ENCODE assay signal across 1 cellular context in the genomic region with DNA sequence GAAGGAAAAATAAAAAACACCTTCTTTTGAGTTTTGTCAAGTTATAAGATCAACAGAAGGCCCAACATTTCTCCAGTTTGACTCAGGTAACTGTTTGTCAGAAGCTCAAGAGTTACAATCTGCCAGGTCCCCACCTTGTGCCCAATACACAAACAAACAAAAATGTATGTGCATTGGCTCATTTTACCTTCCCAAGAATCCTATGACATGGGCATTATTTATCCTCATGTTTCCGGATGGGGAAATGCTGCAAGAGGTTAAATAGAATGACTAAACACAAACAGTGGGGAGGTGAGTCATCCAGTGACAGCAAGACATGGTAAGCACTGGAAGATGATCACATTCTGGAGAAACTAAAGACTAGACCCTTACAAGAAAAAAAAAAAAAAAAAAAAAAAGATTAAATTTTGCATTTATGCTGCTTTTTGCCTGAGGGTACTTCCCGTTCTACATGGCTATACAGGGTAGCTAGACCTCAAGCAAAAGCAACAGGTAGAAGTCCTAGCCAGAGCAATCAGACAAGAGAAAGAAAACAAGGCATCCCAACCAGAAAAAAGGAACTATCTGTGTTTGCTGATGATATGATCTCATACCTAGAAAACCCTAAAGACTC.
TF ChIP-seq lines count a peak whose summit lies in the region.

No MANE protein-coding gene starts in this region.

TF ChIP-seq in HEK293, 187 proteins besides CTCF, POLR2A, EP300 and RAD21 (continued from another document):
- TF ChIP-seq, protein P1, sequence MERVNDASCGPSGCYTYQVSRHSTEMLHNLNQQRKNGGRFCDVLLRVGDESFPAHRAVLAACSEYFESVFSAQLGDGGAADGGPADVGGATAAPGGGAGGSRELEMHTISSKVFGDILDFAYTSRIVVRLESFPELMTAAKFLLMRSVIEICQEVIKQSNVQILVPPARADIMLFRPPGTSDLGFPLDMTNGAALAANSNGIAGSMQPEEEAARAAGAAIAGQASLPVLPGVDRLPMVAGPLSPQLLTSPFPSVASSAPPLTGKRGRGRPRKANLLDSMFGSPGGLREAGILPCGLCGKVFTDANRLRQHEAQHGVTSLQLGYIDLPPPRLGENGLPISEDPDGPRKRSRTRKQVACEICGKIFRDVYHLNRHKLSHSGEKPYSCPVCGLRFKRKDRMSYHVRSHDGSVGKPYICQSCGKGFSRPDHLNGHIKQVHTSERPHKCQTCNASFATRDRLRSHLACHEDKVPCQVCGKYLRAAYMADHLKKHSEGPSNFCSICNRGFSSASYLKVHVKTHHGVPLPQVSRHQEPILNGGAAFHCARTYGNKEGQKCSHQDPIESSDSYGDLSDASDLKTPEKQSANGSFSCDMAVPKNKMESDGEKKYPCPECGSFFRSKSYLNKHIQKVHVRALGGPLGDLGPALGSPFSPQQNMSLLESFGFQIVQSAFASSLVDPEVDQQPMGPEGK (tag by site-specific recombination; IDR thresholded peaks at IDR 0.05): no peak
- TF ChIP-seq, protein P2, sequence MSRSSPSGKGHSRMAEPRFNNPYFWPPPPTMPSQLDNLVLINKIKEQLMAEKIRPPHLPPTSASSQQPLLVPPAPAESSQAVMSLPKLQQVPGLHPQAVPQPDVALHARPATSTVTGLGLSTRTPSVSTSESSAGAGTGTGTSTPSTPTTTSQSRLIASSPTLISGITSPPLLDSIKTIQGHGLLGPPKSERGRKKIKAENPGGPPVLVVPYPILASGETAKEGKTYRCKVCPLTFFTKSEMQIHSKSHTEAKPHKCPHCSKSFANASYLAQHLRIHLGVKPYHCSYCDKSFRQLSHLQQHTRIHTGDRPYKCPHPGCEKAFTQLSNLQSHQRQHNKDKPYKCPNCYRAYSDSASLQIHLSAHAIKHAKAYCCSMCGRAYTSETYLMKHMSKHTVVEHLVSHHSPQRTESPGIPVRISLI (tag by site-specific recombination; IDR thresholded peaks at IDR 0.05): peak; percentile 91
- TF ChIP-seq KLF8 (tag by site-specific recombination; IDR thresholded peaks at IDR 0.05) (no peak), ZNF366 (tag by site-specific recombination; conservative IDR thresholded peaks at IDR 0.05) (no peak), ZBTB20 (tag by site-specific recombination; IDR thresholded peaks at IDR 0.05) (no peak), ZNF571 (tag by site-specific recombination; IDR thresholded peaks at IDR 0.05) (no peak), ZNF514 (tag by site-specific recombination; IDR thresholded peaks at IDR 0.05) (no peak), ZSCAN16 (tag by site-specific recombination; IDR thresholded peaks at IDR 0.05) (no peak), SETDB1 (IDR thresholded peaks at IDR 0.05; ENCODE audit: insufficient read length, low read length) (peak; percentile 65), ZBTB21 (tag by site-specific recombination; IDR thresholded peaks at IDR 0.05) (0 out of 2 replicates have a peak, but pooled peaks have one; percentile 57), ZNF19 (tag by site-specific recombination; IDR thresholded peaks at IDR 0.05; ENCODE audit: low read depth) (no peak), ZNF214 (tag by site-specific recombination; IDR thresholded peaks at IDR 0.05; ENCODE audit: borderline replicate concordance) (no peak), MEIS1 (CRISPR knock-in tag; IDR thresholded peaks at IDR 0.05; ENCODE audit: borderline replicate concordance) (no peak), ZNF335 (tag by site-specific recombination; conservative IDR thresholded peaks at IDR 0.05) (peak; percentile 37), ZNF223 (tag by site-specific recombination; IDR thresholded peaks at IDR 0.05) (no peak), ZNF157 (tag by site-specific recombination; IDR thresholded peaks at IDR 0.05) (no peak), ZNF596 (tag by site-specific recombination; IDR thresholded peaks at IDR 0.05) (no peak), ZNF132 (tag by site-specific recombination; IDR thresholded peaks at IDR 0.05; ENCODE audit: borderline replicate concordance) (no peak), ZNF138 (tag by site-specific recombination; IDR thresholded peaks at IDR 0.05; ENCODE audit: borderline replicate concordance) (no peak), ZNF623 (tag by site-specific recombination; IDR thresholded peaks at IDR 0.05) (no peak), TCF7L2 (IDR thresholded peaks at IDR 0.05; ENCODE audit: borderline replicate concordance, low read depth, low read length) (no peak), ZNF184 (tag by site-specific recombination; IDR thresholded peaks at IDR 0.05) (peak; percentile 62; the same call in 1 of the 2 replicates), ZNF664 (tag by site-specific recombination; IDR thresholded peaks at IDR 0.05) (no peak), ZIC2 (tag by site-specific recombination; IDR thresholded peaks at IDR 0.05) (no peak), ZFP69B (tag by site-specific recombination; IDR thresholded peaks at IDR 0.05) (peak; percentile 20; the same call in 1 of the 2 replicates), ZNF600 (tag by site-specific recombination; IDR thresholded peaks at IDR 0.05) (0 out of 2 replicates have a peak, but pooled peaks have one; percentile 49), MZF1 (tag by site-specific recombination; IDR thresholded peaks at IDR 0.05; ENCODE audit: borderline replicate concordance) (no peak), ZNF24 (tag by site-specific recombination; IDR thresholded peaks at IDR 0.05) (0 out of 2 replicates have a peak, but pooled peaks have one; percentile 41), ZNF629 (tag by site-specific recombination; IDR thresholded peaks at IDR 0.05) (peak; percentile 88), ZNF174 (tag by site-specific recombination; IDR thresholded peaks at IDR 0.05) (no peak), ZNF701 (tag by site-specific recombination; IDR thresholded peaks at IDR 0.05) (no peak), SP7 (tag by site-specific recombination; IDR thresholded peaks at IDR 0.05) (peak; percentile 65), SCRT2 (tag by site-specific recombination; IDR thresholded peaks at IDR 0.05) (peak; percentile 90), ZNF558 (tag by site-specific recombination; IDR thresholded peaks at IDR 0.05) (0 out of 2 replicates have a peak, but pooled peaks have one; percentile 23), ZNF248 (tag by site-specific recombination; IDR thresholded peaks at IDR 0.05) (no peak), ZEB2 (tag by site-specific recombination; IDR thresholded peaks at IDR 0.05) (no peak), ZNF561 (tag by site-specific recombination; IDR thresholded peaks at IDR 0.05; ENCODE audit: borderline replicate concordance) (no peak)
- TF ChIP-seq, protein P3, sequence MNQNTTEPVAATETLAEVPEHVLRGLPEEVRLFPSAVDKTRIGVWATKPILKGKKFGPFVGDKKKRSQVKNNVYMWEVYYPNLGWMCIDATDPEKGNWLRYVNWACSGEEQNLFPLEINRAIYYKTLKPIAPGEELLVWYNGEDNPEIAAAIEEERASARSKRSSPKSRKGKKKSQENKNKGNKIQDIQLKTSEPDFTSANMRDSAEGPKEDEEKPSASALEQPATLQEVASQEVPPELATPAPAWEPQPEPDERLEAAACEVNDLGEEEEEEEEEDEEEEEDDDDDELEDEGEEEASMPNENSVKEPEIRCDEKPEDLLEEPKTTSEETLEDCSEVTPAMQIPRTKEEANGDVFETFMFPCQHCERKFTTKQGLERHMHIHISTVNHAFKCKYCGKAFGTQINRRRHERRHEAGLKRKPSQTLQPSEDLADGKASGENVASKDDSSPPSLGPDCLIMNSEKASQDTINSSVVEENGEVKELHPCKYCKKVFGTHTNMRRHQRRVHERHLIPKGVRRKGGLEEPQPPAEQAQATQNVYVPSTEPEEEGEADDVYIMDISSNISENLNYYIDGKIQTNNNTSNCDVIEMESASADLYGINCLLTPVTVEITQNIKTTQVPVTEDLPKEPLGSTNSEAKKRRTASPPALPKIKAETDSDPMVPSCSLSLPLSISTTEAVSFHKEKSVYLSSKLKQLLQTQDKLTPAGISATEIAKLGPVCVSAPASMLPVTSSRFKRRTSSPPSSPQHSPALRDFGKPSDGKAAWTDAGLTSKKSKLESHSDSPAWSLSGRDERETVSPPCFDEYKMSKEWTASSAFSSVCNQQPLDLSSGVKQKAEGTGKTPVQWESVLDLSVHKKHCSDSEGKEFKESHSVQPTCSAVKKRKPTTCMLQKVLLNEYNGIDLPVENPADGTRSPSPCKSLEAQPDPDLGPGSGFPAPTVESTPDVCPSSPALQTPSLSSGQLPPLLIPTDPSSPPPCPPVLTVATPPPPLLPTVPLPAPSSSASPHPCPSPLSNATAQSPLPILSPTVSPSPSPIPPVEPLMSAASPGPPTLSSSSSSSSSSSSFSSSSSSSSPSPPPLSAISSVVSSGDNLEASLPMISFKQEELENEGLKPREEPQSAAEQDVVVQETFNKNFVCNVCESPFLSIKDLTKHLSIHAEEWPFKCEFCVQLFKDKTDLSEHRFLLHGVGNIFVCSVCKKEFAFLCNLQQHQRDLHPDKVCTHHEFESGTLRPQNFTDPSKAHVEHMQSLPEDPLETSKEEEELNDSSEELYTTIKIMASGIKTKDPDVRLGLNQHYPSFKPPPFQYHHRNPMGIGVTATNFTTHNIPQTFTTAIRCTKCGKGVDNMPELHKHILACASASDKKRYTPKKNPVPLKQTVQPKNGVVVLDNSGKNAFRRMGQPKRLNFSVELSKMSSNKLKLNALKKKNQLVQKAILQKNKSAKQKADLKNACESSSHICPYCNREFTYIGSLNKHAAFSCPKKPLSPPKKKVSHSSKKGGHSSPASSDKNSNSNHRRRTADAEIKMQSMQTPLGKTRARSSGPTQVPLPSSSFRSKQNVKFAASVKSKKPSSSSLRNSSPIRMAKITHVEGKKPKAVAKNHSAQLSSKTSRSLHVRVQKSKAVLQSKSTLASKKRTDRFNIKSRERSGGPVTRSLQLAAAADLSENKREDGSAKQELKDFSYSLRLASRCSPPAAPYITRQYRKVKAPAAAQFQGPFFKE (tag by site-specific recombination; IDR thresholded peaks at IDR 0.05; ENCODE audit: borderline replicate concordance): no peak
- TF ChIP-seq, protein P4, sequence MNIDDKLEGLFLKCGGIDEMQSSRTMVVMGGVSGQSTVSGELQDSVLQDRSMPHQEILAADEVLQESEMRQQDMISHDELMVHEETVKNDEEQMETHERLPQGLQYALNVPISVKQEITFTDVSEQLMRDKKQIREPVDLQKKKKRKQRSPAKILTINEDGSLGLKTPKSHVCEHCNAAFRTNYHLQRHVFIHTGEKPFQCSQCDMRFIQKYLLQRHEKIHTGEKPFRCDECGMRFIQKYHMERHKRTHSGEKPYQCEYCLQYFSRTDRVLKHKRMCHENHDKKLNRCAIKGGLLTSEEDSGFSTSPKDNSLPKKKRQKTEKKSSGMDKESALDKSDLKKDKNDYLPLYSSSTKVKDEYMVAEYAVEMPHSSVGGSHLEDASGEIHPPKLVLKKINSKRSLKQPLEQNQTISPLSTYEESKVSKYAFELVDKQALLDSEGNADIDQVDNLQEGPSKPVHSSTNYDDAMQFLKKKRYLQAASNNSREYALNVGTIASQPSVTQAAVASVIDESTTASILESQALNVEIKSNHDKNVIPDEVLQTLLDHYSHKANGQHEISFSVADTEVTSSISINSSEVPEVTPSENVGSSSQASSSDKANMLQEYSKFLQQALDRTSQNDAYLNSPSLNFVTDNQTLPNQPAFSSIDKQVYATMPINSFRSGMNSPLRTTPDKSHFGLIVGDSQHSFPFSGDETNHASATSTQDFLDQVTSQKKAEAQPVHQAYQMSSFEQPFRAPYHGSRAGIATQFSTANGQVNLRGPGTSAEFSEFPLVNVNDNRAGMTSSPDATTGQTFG (tag by site-specific recombination; IDR thresholded peaks at IDR 0.05; ENCODE audit: borderline replicate concordance): no peak
- TF ChIP-seq, protein P5, sequence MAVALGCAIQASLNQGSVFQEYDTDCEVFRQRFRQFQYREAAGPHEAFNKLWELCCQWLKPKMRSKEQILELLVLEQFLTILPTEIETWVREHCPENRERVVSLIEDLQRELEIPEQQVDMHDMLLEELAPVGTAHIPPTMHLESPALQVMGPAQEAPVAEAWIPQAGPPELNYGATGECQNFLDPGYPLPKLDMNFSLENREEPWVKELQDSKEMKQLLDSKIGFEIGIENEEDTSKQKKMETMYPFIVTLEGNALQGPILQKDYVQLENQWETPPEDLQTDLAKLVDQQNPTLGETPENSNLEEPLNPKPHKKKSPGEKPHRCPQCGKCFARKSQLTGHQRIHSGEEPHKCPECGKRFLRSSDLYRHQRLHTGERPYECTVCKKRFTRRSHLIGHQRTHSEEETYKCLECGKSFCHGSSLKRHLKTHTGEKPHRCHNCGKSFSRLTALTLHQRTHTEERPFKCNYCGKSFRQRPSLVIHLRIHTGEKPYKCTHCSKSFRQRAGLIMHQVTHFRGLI (tag by site-specific recombination; IDR thresholded peaks at IDR 0.05): no peak
- TF ChIP-seq, protein P6, sequence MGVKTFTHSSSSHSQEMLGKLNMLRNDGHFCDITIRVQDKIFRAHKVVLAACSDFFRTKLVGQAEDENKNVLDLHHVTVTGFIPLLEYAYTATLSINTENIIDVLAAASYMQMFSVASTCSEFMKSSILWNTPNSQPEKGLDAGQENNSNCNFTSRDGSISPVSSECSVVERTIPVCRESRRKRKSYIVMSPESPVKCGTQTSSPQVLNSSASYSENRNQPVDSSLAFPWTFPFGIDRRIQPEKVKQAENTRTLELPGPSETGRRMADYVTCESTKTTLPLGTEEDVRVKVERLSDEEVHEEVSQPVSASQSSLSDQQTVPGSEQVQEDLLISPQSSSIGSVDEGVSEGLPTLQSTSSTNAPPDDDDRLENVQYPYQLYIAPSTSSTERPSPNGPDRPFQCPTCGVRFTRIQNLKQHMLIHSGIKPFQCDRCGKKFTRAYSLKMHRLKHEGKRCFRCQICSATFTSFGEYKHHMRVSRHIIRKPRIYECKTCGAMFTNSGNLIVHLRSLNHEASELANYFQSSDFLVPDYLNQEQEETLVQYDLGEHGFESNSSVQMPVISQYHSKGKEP (tag by site-specific recombination; IDR thresholded peaks at IDR 0.05): no peak
- TF ChIP-seq, protein P7, sequence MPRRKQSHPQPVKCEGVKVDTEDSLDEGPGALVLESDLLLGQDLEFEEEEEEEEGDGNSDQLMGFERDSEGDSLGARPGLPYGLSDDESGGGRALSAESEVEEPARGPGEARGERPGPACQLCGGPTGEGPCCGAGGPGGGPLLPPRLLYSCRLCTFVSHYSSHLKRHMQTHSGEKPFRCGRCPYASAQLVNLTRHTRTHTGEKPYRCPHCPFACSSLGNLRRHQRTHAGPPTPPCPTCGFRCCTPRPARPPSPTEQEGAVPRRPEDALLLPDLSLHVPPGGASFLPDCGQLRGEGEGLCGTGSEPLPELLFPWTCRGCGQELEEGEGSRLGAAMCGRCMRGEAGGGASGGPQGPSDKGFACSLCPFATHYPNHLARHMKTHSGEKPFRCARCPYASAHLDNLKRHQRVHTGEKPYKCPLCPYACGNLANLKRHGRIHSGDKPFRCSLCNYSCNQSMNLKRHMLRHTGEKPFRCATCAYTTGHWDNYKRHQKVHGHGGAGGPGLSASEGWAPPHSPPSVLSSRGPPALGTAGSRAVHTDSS (tag by site-specific recombination; IDR thresholded peaks at IDR 0.05): no peak
